Comparison of ENCODE assay signal across 2 cellular contexts in the genomic region with DNA sequence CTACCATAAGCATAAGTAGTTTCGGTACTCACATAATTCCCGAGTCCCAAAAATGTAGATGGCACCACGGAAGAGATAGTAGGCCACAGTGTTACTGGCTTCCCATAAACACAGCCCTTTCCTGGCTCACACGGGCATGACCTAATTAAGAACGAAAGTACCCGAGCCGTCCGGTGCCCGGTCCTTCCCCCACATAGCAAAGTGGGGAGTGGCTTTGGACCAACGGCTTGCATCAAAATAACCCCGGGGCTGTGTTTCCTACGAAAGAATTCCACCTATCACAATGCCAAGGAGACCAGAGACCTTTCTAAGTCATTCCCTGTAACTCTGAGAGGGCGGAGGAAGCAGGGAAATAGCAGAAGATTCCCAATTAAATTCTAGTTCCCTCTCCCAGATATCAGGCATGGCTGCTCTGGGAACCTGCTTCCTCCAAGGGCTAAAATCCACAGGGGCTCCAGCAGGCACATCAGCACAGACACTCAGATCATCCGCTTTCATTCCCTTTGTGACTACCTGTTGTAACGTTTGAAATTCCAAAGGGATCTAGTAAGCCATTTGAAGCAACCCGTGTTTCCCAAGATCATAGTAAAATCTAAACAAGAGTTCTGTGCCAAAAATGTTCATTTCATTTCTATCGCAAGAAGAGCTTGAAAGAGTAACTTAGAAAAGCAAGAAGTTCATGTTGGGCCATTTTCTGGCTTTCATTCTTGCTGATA.
TF ChIP-seq lines count a peak whose summit lies in the region.

A gene (minus strand): TSS at position 143 of the 716 bp plus-strand sequence. CDS start 635 bp downstream, outside the sequence.

TF ChIP-seq in K562, 482 proteins besides CTCF, POLR2A, EP300 and RAD21:
- no peak for TF ChIP-seq ZNF695 (CRISPR knock-in tag; IDR thresholded peaks at IDR 0.05)
- TF ChIP-seq KLF16 (IDR thresholded peaks at IDR 0.05) = no peak
- TF ChIP-seq, protein P1, sequence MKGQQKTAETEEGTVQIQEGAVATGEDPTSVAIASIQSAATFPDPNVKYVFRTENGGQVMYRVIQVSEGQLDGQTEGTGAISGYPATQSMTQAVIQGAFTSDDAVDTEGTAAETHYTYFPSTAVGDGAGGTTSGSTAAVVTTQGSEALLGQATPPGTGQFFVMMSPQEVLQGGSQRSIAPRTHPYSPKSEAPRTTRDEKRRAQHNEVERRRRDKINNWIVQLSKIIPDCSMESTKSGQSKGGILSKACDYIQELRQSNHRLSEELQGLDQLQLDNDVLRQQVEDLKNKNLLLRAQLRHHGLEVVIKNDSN (CRISPR knock-in tag; IDR thresholded peaks at IDR 0.05) = no peak
- no peak for TF ChIP-seq HLTF (IDR thresholded peaks at IDR 0.05)
- no peak for TF ChIP-seq RBM15 (IDR thresholded peaks at IDR 0.05; ENCODE audit: insufficient read depth, low read length)
- TF ChIP-seq, protein P2, sequence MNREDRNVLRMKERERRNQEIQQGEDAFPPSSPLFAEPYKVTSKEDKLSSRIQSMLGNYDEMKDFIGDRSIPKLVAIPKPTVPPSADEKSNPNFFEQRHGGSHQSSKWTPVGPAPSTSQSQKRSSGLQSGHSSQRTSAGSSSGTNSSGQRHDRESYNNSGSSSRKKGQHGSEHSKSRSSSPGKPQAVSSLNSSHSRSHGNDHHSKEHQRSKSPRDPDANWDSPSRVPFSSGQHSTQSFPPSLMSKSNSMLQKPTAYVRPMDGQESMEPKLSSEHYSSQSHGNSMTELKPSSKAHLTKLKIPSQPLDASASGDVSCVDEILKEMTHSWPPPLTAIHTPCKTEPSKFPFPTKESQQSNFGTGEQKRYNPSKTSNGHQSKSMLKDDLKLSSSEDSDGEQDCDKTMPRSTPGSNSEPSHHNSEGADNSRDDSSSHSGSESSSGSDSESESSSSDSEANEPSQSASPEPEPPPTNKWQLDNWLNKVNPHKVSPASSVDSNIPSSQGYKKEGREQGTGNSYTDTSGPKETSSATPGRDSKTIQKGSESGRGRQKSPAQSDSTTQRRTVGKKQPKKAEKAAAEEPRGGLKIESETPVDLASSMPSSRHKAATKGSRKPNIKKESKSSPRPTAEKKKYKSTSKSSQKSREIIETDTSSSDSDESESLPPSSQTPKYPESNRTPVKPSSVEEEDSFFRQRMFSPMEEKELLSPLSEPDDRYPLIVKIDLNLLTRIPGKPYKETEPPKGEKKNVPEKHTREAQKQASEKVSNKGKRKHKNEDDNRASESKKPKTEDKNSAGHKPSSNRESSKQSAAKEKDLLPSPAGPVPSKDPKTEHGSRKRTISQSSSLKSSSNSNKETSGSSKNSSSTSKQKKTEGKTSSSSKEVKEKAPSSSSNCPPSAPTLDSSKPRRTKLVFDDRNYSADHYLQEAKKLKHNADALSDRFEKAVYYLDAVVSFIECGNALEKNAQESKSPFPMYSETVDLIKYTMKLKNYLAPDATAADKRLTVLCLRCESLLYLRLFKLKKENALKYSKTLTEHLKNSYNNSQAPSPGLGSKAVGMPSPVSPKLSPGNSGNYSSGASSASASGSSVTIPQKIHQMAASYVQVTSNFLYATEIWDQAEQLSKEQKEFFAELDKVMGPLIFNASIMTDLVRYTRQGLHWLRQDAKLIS (CRISPR knock-in tag; IDR thresholded peaks at IDR 0.05) = no peak
- no peak for TF ChIP-seq EWSR1 (IDR thresholded peaks at IDR 0.05; ENCODE audit: borderline replicate concordance, low read depth, partially characterized antibody)
- TF ChIP-seq, protein P3, sequence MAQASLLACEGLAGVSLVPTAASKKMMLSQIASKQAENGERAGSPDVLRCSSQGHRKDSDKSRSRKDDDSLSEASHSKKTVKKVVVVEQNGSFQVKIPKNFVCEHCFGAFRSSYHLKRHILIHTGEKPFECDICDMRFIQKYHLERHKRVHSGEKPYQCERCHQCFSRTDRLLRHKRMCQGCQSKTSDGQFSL (CRISPR knock-in tag; IDR thresholded peaks at IDR 0.05) = no peak
- TF ChIP-seq, protein P3 (tag; IDR thresholded peaks at IDR 0.05) = no peak
- no peak for TF ChIP-seq GABPB2 (CRISPR knock-in tag; conservative IDR thresholded peaks at IDR 0.05)
- TF ChIP-seq ZNF79 (CRISPR knock-in tag; IDR thresholded peaks at IDR 0.05; ENCODE audit: low read depth) = no peak
- no peak for TF ChIP-seq HDAC1 (IDR thresholded peaks at IDR 0.05)
- no peak for TF ChIP-seq SRF (CRISPR knock-in tag; IDR thresholded peaks at IDR 0.05)
- TF ChIP-seq COPS2 (conservative IDR thresholded peaks at IDR 0.05) = no peak
- no peak for TF ChIP-seq PHB (CRISPR knock-in tag; IDR thresholded peaks at IDR 0.05)
- no peak for TF ChIP-seq RBM14 (IDR thresholded peaks at IDR 0.05; ENCODE audit: borderline replicate concordance, insufficient read depth, low read depth, low read length)
- TF ChIP-seq NR1H2 (CRISPR knock-in tag; IDR thresholded peaks at IDR 0.05) = no peak
- TF ChIP-seq NFRKB (IDR thresholded peaks at IDR 0.05; ENCODE audit: low read depth) = no peak
- no peak for TF ChIP-seq ZFP36 (IDR thresholded peaks at IDR 0.05; ENCODE audit: low read depth, low read length, partially characterized antibody)
- TF ChIP-seq SRSF3 (IDR thresholded peaks at IDR 0.05; ENCODE audit: insufficient read depth, low read length) = no peak

TF ChIP-seq in WTC11, 78 proteins besides CTCF, POLR2A, EP300 and RAD21:
- no peak for TF ChIP-seq FOXP1 (CRISPR knock-in tag; IDR thresholded peaks at IDR 0.05; ENCODE audit: borderline replicate concordance)
- no peak for TF ChIP-seq NFATC4 (CRISPR knock-in tag; IDR thresholded peaks at IDR 0.05)
